ENCODE assay signal across 22 cellular contexts in the genomic region with DNA sequence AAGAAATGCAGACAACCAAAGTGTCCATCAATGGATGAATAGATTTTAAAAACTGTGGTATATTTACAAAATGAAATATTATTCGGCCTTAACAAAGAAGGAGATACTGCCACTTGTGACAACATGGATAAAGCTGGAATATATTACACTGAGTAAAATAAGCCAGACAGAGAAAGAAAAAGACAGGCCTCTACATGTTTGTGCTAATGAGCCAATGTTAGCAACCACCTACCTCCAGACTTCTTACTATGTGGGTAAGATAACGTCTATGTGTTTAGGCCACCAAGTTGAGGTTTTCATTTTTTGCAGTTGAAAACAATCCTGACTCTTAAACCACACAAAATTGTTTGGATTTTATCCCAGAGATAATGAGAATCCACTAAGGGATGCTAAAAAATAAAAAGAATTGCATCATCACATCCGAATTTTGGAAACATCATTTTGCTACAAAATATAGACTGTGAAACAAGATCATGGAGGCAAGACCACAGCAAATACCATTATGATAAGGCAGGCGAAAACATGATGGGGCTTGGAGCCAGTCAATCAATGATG. TPM values are rescaled to one million over a fixed set of nuclear protein-coding genes. Genes with fewer than 3 reads are reported as not detected.
A peak's percentile ranks its signal among the peaks of the same experiment; 100 is the strongest.
DNase-seq lines count a peak whose midpoint lies in the region; ATAC-seq, FAIRE-seq and TF ChIP-seq lines count a peak whose summit lies in the region.
"Had no signal": no experiment of that assay in that cellular context is flagged by ENCODE, and none has a peak within 500 bp of the region (broad histone marks: within the 10 kb centered on the region; RNA-seq: fewer than 3 reads in every experiment).

No MANE protein-coding gene starts in this region.

- H3K27me3 ChIP-seq in K562 (ENCODE audit: control insufficient read depth in 2 of 2, insufficient read depth in 2 of 2, low read length in 2 of 2) (no peaks in the 10 kb centered on the region), thyroid gland (no peaks in the 10 kb centered on the region)
- H3K27me3 ChIP-seq: BLaER1 treated with 17β-estradiol and CSF1 and Interleukin-3, amounts not matched to agents 10 nM and 100 nM; Peyer's patch; SJSA1 had no signal

- TF ChIP-seq POLR2A in A549 (IDR thresholded peaks at IDR 0.05; ENCODE audit: low read length) (no peak), GM12892 (IDR thresholded peaks at IDR 0.05; ENCODE audit: low read depth, low read length) (no peak), K562 (conservative IDR thresholded peaks at IDR 0.05) (no peak), thyroid gland (IDR thresholded peaks at IDR 0.05) (no peak)

- WGBS in A549 (ENCODE audit: missing lambda C conversion rate): 49% methylated on average over 4 of the region's 4 CpGs
- WGBS in K562 (ENCODE audit: insufficient coverage, low coverage, missing lambda C conversion rate): 2% methylated on average over 4 of the region's 4 CpGs
- WGBS in thyroid gland, 2 donors: 76 to 91% methylated on average over 4 of the region's 4 CpGs

- POLR2A ChIA-PET in A549 (lab: Yijun Ruan, JAX) (no interaction called here), K562 (lab: Yijun Ruan, JAX) (no interaction called here)

- CTCF ChIA-PET in A549 (lab: Yijun Ruan, JAX): no interaction called here
- CTCF ChIA-PET in K562 (lab: Yijun Ruan, JAX; ENCODE audit: low intra/inter-chr PET ratio): no interaction called here

- H3K27ac ChIP-seq in A549: no peak overlapping the region
- H3K27ac ChIP-seq in K562 (ENCODE audit: extremely low read depth, low read depth, low read length): no peak overlapping the region
- no peak overlapping the region for H3K27ac ChIP-seq in thyroid gland
- H3K27ac ChIP-seq: BLaER1 treated with 17β-estradiol and CSF1 and Interleukin-3, amounts not matched to agents 10 nM and 100 nM; Peyer's patch; SJSA1 had no signal

- no peak for TF ChIP-seq CTCF in A549 (IDR thresholded peaks at IDR 0.05)
- TF ChIP-seq CTCF in K562 (IDR thresholded peaks at IDR 0.05 in 2 of 3, conservative IDR thresholded peaks at IDR 0.05 in 1 of 3; ENCODE audit: insufficient read depth in 2 of 3, low read depth in 1 of 3, low read length in 3 of 3): no peak
- TF ChIP-seq CTCF in thyroid gland (IDR thresholded peaks at IDR 0.05): no peak

- H3K4me3 ChIP-seq in A549: no peak overlapping the region
- H3K4me3 ChIP-seq in K562: no peak overlapping the region
- no peak overlapping the region for H3K4me3 ChIP-seq in thyroid gland (replicated peaks in 1 of 3)
- H3K4me3 ChIP-seq: BLaER1 treated with 17β-estradiol and CSF1 and Interleukin-3, amounts not matched to agents 10 nM and 100 nM; Peyer's patch; SJSA1 had no signal

- H2AFZ ChIP-seq in K562 (ENCODE audit: low read depth, low read length): no peak overlapping the region

- no TSS peak for BruUV-seq in K562 (replicated peaks; lab: Mats Ljungman, UMichigan)

- H3K9me3 ChIP-seq in A549 (peaks cover 13% of the 10 kb centered on the region), K562 (replicated peaks; ENCODE audit: control insufficient read depth, insufficient read depth, low read depth, low read length) (peaks cover 2% of the 10 kb centered on the region; the same call in 1 of the 2 replicates), thyroid gland (no peaks in the 10 kb centered on the region)
- H3K9me3 ChIP-seq: Peyer's patch, SJSA1 had no signal

- FAIRE-seq in A549 (lab: Jason Lieb, UNC) (peak; percentile 46), GM12892 (lab: Jason Lieb, UNC) (peak; percentile 9), K562 (lab: Jason Lieb, UNC) (no peak)
- FAIRE-seq: D721Med had no signal

- no peak for TF ChIP-seq RAD21 in A549 (conservative IDR thresholded peaks at IDR 0.05 in 1 of 2, IDR thresholded peaks at IDR 0.05 in 1 of 2)
- no peak for TF ChIP-seq RAD21 in K562 (CRISPR knock-in tag; conservative IDR thresholded peaks at IDR 0.05 in 1 of 2, IDR thresholded peaks at IDR 0.05 in 1 of 2)

- intact Hi-C loops in K562 (cut with micrococcal nuclease) (no loop called here), thyroid gland (cut with DNase I) (no loop called here)

- H3K4me2 ChIP-seq in A549 (no peak overlapping the region), K562 (ENCODE audit: insufficient read depth, low read length) (no peak overlapping the region)
- H3K4me2 ChIP-seq: BLaER1 treated with 17β-estradiol and CSF1 and Interleukin-3, amounts not matched to agents 10 nM and 100 nM had no signal

- H3K36me3 ChIP-seq in K562 (ENCODE audit: control insufficient read depth, insufficient read depth, low read length) (no peaks in the 10 kb centered on the region), thyroid gland (no peaks in the 10 kb centered on the region)
- H3K36me3 ChIP-seq: BLaER1 treated with 17β-estradiol and CSF1 and Interleukin-3, amounts not matched to agents 10 nM and 100 nM; Peyer's patch had no signal

- H3K79me2 ChIP-seq in K562 (ENCODE audit: control insufficient read depth, insufficient read depth, low read length): no peaks in the 10 kb centered on the region

- no peaks in the 10 kb centered on the region for H3K9me1 ChIP-seq in K562 (ENCODE audit: control insufficient read depth, insufficient read depth, low read length)

- H3K4me1 ChIP-seq in A549 (no peaks in the 10 kb centered on the region), K562 (replicated peaks in 1 of 2; ENCODE audit: control insufficient read depth in 2 of 2, insufficient read depth in 2 of 2, low read length in 2 of 2) (no peaks in the 10 kb centered on the region), thyroid gland (no peaks in the 10 kb centered on the region)
- H3K4me1 ChIP-seq: BLaER1 treated with 17β-estradiol and CSF1 and Interleukin-3, amounts not matched to agents 10 nM and 100 nM; Peyer's patch; SJSA1 had no signal

- ATAC-seq in A549 (no peak), K562 (no peak), GM18909 (IDR thresholded peaks at IDR 0.05; ENCODE audit: poor library complexity, unreplicated experiment) (no peak)
- ATAC-seq: CD8-positive, alpha-beta T cell had no signal

- in situ Hi-C loops in K562 (cut with MboI): no loop called here

- TF ChIP-seq EP300 in A549 (IDR thresholded peaks at IDR 0.05) (no peak), K562 (IDR thresholded peaks at IDR 0.05; ENCODE audit: low read length) (no peak)

- no peaks in the 10 kb centered on the region for H4K20me1 ChIP-seq in K562 (replicated peaks; ENCODE audit: control insufficient read depth, insufficient read depth, low read length)
- H4K20me1 ChIP-seq: BLaER1 treated with 17β-estradiol and CSF1 and Interleukin-3, amounts not matched to agents 10 nM and 100 nM had no signal

- DNase-seq in A549 (ENCODE audit: low read depth in 1 of 2, low spot score in 1 of 2): no peak
- no peak for DNase-seq in GM12892 (ENCODE audit: insufficient read length)
- DNase-seq in K562 (ENCODE audit: extremely low read depth in 1 of 4, low spot score in 3 of 4): no peak
- peak; percentile 13 for DNase-seq in myocyte (ENCODE audit: low read depth)
- DNase-seq in thyroid gland: no peak
- no peak for DNase-seq in stimulated activated CD4-positive, alpha-beta T cell treated with anti-CD3 and anti-CD28 coated beads, Interleukin-4, amount 100 ng/mL, for 24 hours
- DNase-seq: CD8-positive, alpha-beta T cell; H9; Karpas-422; MM.1S; NCI-H1092; NCI-H1436 treated with DMSO at 0.1 percent for 48 hours; NCI-H2029; NCI-H2171; NCI-H446; NCI-H526 treated with DMSO at 0.1 percent for 48 hours; Peyer's patch had no signal

- H3K9ac ChIP-seq in K562 (ENCODE audit: insufficient read depth in 1 of 2, low read depth in 2 of 2, low read length in 2 of 2): no peak overlapping the region
- H3K9ac ChIP-seq: BLaER1 treated with 17β-estradiol and CSF1 and Interleukin-3, amounts not matched to agents 10 nM and 100 nM had no signal

TF ChIP-seq in A549, 52 proteins besides CTCF, POLR2A, EP300 and RAD21 (continues in another document):
- TF ChIP-seq KDM5A (IDR thresholded peaks at IDR 0.05) (no peak), FOSL2 (IDR thresholded peaks at IDR 0.05) (no peak), FOSL2 (CRISPR knock-in tag; IDR thresholded peaks at IDR 0.05) (no peak)

TF ChIP-seq in K562, 482 proteins besides CTCF, POLR2A, EP300 and RAD21 (continues in another document):
- TF ChIP-seq ATF3 (IDR thresholded peaks at IDR 0.05) (peak; percentile 49; the same call in 1 of the 2 replicates), ATF3 (CRISPR knock-in tag; conservative IDR thresholded peaks at IDR 0.05) (no peak), U2AF1 (optimal IDR thresholded peaks at IDR 0.05; ENCODE audit: low read depth, low read length) (no peak), HLTF (IDR thresholded peaks at IDR 0.05) (no peak)

RNA-seq across cellular contexts. Expression of gene EVA1A, which starts 47.0 kb away (rescaled TPM):
- polyA plus RNA-seq in A549 (2011; rRNA removed) (2.5 TPM in 2 replicates), A549 (2017; fragmentation: RNase III; extraction: RNeasy Plus Mini Kit Qiagen cat#74134 plus additional on column Dnase treatment) (13.5 to 19.0 TPM (median 16.1 TPM) in 3 replicates), K562 (2011; rRNA removed) (not detected in 2 replicates), K562 (2014; fragmentation: Illumina TruSeq; extraction: Trizol) (not detected in 2 replicates), K562 (2014; fragmentation: Nextera tagmentation; extraction: Ambion mirVana) (not detected), K562 (2014; rRNA removed) (not detected in 2 replicates)
- 4.1 and 5.0 TPM in 2 replicates for polyA plus RNA-seq in A549 (2012; cell fraction: cytosol; rRNA removed)
- polyA plus RNA-seq in A549 (2012; cell fraction: nucleus; rRNA removed): 4.4 and 5.9 TPM in 2 replicates
- 3.5 and 4.0 TPM in 2 replicates for polyA minus RNA-seq in A549 (2011; rRNA and poly(A)+ RNA removed)
- polyA plus RNA-seq in GM12892 (2012; ENCODE audit: missing spikeins): 0.23 TPM
- total RNA-seq in K562 (2011; cell fraction: chromatin; rRNA removed; ENCODE audit: low replicate concordance): not detected in 2 replicates
- total RNA-seq in K562 (2011; cell fraction: nucleolus; rRNA removed): not detected in 2 replicates
- total RNA-seq in K562 (2011; cell fraction: nucleoplasm; rRNA removed): not detected in 2 replicates
- total RNA-seq in K562 (2014; rRNA removed) (not detected in 2 replicates), K562 (2014; rRNA removed; fragmentation: Illumina TruSeq; extraction: Trizol) (not detected in 2 replicates), K562 (2015; rRNA removed; fragmentation: Illumina TruSeq; extraction: Trizol) (not detected in 2 replicates), K562 (2021) (not detected in 2 replicates), myocyte (3.2 and 4.4 TPM in 2 replicates), thyroid gland (10 to 100 TPM in 3 of 4 donors, 1 to 10 TPM in 1; 3.6 to 19.8 (median 12.3) TPM)
- polyA plus RNA-seq in K562 (2011; cell fraction: cytosol; rRNA removed): not detected in 2 replicates
- polyA plus RNA-seq in K562 (2011; cell fraction: nucleus; rRNA removed): not detected in 2 replicates
- not detected in 2 replicates for polyA plus RNA-seq in K562 (2012)
- not detected in 2 replicates for polyA minus RNA-seq in K562 (2011; rRNA and poly(A)+ RNA removed)
- not detected in 2 replicates for polyA minus RNA-seq in K562 (2011; cell fraction: cytosol; rRNA and poly(A)+ RNA removed)
- not detected in 2 replicates for polyA minus RNA-seq in K562 (2011; cell fraction: nucleus; rRNA and poly(A)+ RNA removed)
- polyA plus RNA-seq in myocyte (2012): 18.2 TPM
- total RNA-seq: CD8-positive, alpha-beta T cell; HT-29 had no signal
